Comparison of ENCODE assay signal across 12 cellular contexts in genomic region chr12:77591959-77592358, GRCh38.
DNase-seq lines count a peak whose midpoint lies in the region; ATAC-seq and TF ChIP-seq lines count a peak whose summit lies in the region.
"Had no signal": no experiment of that assay in that cellular context is flagged by ENCODE, and none has a peak within 500 bp of the region (broad histone marks: within the 10 kb centered on the region; RNA-seq: fewer than 3 reads in every experiment).

No MANE protein-coding gene starts in this region.

- H3K4me3 ChIP-seq in right cardiac atrium (ENCODE audit: low read length) (no peak overlapping the region), transverse colon (no peak overlapping the region)
- H3K4me3 ChIP-seq: GM12878 had no signal

- no peak overlapping the region for H3K27ac ChIP-seq in right cardiac atrium (ENCODE audit: low read length)
- H3K27ac ChIP-seq in transverse colon, result no peak overlapping the region

- H3K9me3 ChIP-seq in right cardiac atrium (ENCODE audit: control insufficient read depth, low read length), result no peaks in the 10 kb centered on the region
- no peaks in the 10 kb centered on the region for H3K9me3 ChIP-seq in transverse colon

- TF ChIP-seq POLR2A in transverse colon (IDR thresholded peaks at IDR 0.05), result no peak

- no peaks in the 10 kb centered on the region for H3K36me3 ChIP-seq in transverse colon

- in situ Hi-C loops in transverse colon (cut with MboI; ENCODE audit: low pct_ligation_motif_present in 1 of 4, low pct_unique_long_range_greater_than_20kb in 1 of 4, low sequenced_read_pairs in 3 of 4), result no loop called here

- no peaks in the 10 kb centered on the region for H3K27me3 ChIP-seq in right cardiac atrium (ENCODE audit: control insufficient read depth, insufficient read depth)
- no peaks in the 10 kb centered on the region for H3K27me3 ChIP-seq in transverse colon

- WGBS in right cardiac atrium, result 65% methylated on average over 4 of the region's 4 CpGs
- WGBS in transverse colon (ENCODE audit: low coverage in 1 of 2), 2 donors, result 80% methylated on average over 1 to 4 of the region's 4 CpGs

- DNase-seq in COLO668 (lab: John Stamatoyannopoulos, UW; ENCODE audit: unreplicated experiment) (peak; percentile 17), HuH-7.5 (ENCODE audit: low spot score) (peak; percentile 23), NCI-H524 (lab: John Stamatoyannopoulos, UW) (peak; percentile 83 to 91), right cardiac atrium (peak in 2 of 3 donors; percentile 11 to 38), transverse colon (no peak), OCI-M2 (lab: John Stamatoyannopoulos, UW; ENCODE audit: unreplicated experiment) (no peak)
- DNase-seq in stimulated activated naive CD8-positive, alpha-beta T cell treated with anti-CD3 and anti-CD28 coated beads, Interleukin-15, Interleukin-2, amounts not matched to agents 100 U/mL and 50 U/mL, for 24 hours, result no peak
- DNase-seq: activated T-cell treated with anti-CD3 and anti-CD28 coated beads, Interleukin-2, amount 50 U/mL, for 24 hours; DND-41; stimulated activated naive CD4-positive, alpha-beta T cell treated with Interleukin-2 at 50 U/mL for 16 hours had no signal

- TF ChIP-seq EP300 in transverse colon (IDR thresholded peaks at IDR 0.05; ENCODE audit: low read depth), result no peak

- H3K4me1 ChIP-seq in right cardiac atrium (ENCODE audit: control insufficient read depth, insufficient read depth, low read length) (no peaks in the 10 kb centered on the region), transverse colon (no peaks in the 10 kb centered on the region)

- intact Hi-C loops in right cardiac atrium (cut with DNase I), result no loop called here
- intact Hi-C loops in transverse colon (cut with DNase I; ENCODE audit: low total_unique reads), result no loop called here

- peak in 1 of 2 donors; percentile 45 for ATAC-seq in right cardiac atrium
- ATAC-seq in HG02884 (IDR thresholded peaks at IDR 0.05; ENCODE audit: unreplicated experiment), result no peak
- ATAC-seq in stimulated activated naive CD8-positive, alpha-beta T cell treated with anti-CD3 and anti-CD28 coated beads, Interleukin-15, Interleukin-2, amounts not matched to agents 100 U/mL and 50 U/mL, for 24 hours, result no peak
- ATAC-seq: GM12878 had no signal

- no peak for TF ChIP-seq CTCF in transverse colon (IDR thresholded peaks at IDR 0.05)

Comparison
In these comparisons a context has a peak if more than half of its experiments do, and no peak if none do; other contexts are left out.
1. DNase-seq: peak in COLO668 (single experiment), HuH-7.5 (single experiment), NCI-H524 (2 of 2) and right cardiac atrium (2 of 3); none in transverse colon (single experiment), stimulated activated naive CD8-positive, alpha-beta T cell treated with anti-CD3 and anti-CD28 coated beads, Interleukin-15, Interleukin-2, amounts not matched to agents 100 U/mL and 50 U/mL, for 24 hours (single experiment) and OCI-M2 (single experiment).